Comparison of ENCODE assay signal across 30 cellular contexts in genomic region chr7:115888981-115889668, GRCh38.
"Had no signal": no experiment of that assay in that cellular context is flagged by ENCODE, and none has a peak within 500 bp of the region (broad histone marks: within the 10 kb centered on the region; RNA-seq: fewer than 3 reads in every experiment).

No MANE protein-coding gene starts in this region.

- H3K4me3 ChIP-seq: ovary, psoas muscle, skin epidermis, smooth muscle cell, spleen, suprapubic skin, testis, tibial artery, transverse colon, upper lobe of left lung, uterus had no signal

- H3K9me3 ChIP-seq: ovary, psoas muscle, suprapubic skin, testis, tibial artery, transverse colon, upper lobe of left lung, uterus had no signal

- H3K27me3 Mint-ChIP-seq: naive B cell; natural killer cell treated with Interleukin-12 subunit alpha and Interleukin-12 subunit beta and Interleukin-15 and Interleukin-18, amount 100 ng/mL, for 72 hours; progenitor cell of endocrine pancreas; stimulated activated naive CD8-positive, alpha-beta T cell treated with anti-CD3 and anti-CD28 coated beads, Interleukin-15, amount 100 ng/mL, for 72 hours had no signal

- H3K9ac ChIP-seq: parathyroid adenoma had no signal

- H3K27me3 ChIP-seq: ovary, spleen, suprapubic skin, testis, tibial artery, transverse colon, upper lobe of left lung, uterus had no signal

- H3K4me1 ChIP-seq: parathyroid adenoma, psoas muscle, spleen, suprapubic skin, testis, tibial artery, transverse colon, upper lobe of left lung, uterus had no signal

- H3K36me3 ChIP-seq: ovary, spleen, suprapubic skin, tibial artery, transverse colon, upper lobe of left lung, uterus had no signal

- H2AFZ ChIP-seq: parathyroid adenoma had no signal

- H3K4me2 ChIP-seq: smooth muscle cell had no signal

- DNase-seq: naive B cell; naive thymus-derived CD8-positive, alpha-beta T cell; nephron progenitor cell; occipital lobe; ovary; psoas muscle; right cardiac atrium; spleen; stimulated activated CD4-positive, alpha-beta T cell treated with anti-CD3 and anti-CD28 coated beads, Interleukin-12 subunit alpha, Interleukin-12 subunit beta, amount 100 ng/mL, for 4 hours; stimulated activated CD4-positive, alpha-beta T cell treated with anti-CD3 and anti-CD28 coated beads, Interleukin-1b, Interleukin-23, amount 100 ng/mL, for 48 hours; stimulated activated CD4-positive, alpha-beta T cell treated with anti-CD3 and anti-CD28 coated beads, Interleukin-4, amount 100 ng/mL, for 1 hour; stimulated activated CD4-positive, alpha-beta T cell treated with anti-CD3 and anti-CD28 coated beads, Interleukin-4, amount 100 ng/mL, for 4 hours; stimulated activated CD8-positive, alpha-beta memory T cell treated with anti-CD3 and anti-CD28 coated beads, Interleukin-4, amount 100 ng/mL, for 48 hours; stimulated activated naive CD4-positive, alpha-beta T cell; stimulated activated naive CD8-positive, alpha-beta T cell treated with anti-CD3 and anti-CD28 coated beads, Interleukin-15, amount 100 ng/mL, for 72 hours; stimulated activated naive CD8-positive, alpha-beta T cell treated with anti-CD3 and anti-CD28 coated beads, Interleukin-15, Interleukin-2, amounts not matched to agents 100 U/mL and 50 U/mL, for 24 hours; substantia nigra; testis; tibial artery; transverse colon; upper lobe of left lung; uterus had no signal

- H3K27ac Mint-ChIP-seq: naive B cell; natural killer cell treated with Interleukin-12 subunit alpha and Interleukin-12 subunit beta and Interleukin-15 and Interleukin-18, amount 100 ng/mL, for 72 hours; nephron progenitor cell; progenitor cell of endocrine pancreas; stimulated activated memory B cell treated with anti-CD40 and anti-IgM and Interleukin-4, amounts not matched to agents 10 μg/mL and 1 μg/mL and 100 μg/mL, for 72 hours; stimulated activated naive CD8-positive, alpha-beta T cell treated with anti-CD3 and anti-CD28 coated beads, Interleukin-15, amount 100 ng/mL, for 72 hours had no signal

- H3K79me2 ChIP-seq: parathyroid adenoma had no signal

- H3K36me3 Mint-ChIP-seq: naive B cell; naive thymus-derived CD8-positive, alpha-beta T cell; stimulated activated memory B cell treated with anti-CD40 and anti-IgM and Interleukin-4, amounts not matched to agents 10 μg/mL and 1 μg/mL and 100 μg/mL, for 72 hours had no signal

- H3K4me1 Mint-ChIP-seq: naive B cell; naive thymus-derived CD8-positive, alpha-beta T cell; nephron progenitor cell; stimulated activated memory B cell treated with anti-CD40 and anti-IgM and Interleukin-4, amounts not matched to agents 10 μg/mL and 1 μg/mL and 100 μg/mL, for 72 hours; stimulated activated naive CD8-positive, alpha-beta T cell treated with anti-CD3 and anti-CD28 coated beads, Interleukin-15, amount 100 ng/mL, for 72 hours had no signal

- H3K4me3 Mint-ChIP-seq: naive B cell; naive thymus-derived CD8-positive, alpha-beta T cell; natural killer cell treated with Interleukin-12 subunit alpha and Interleukin-12 subunit beta and Interleukin-15 and Interleukin-18, amount 100 ng/mL, for 72 hours; nephron progenitor cell; stimulated activated memory B cell treated with anti-CD40 and anti-IgM and Interleukin-4, amounts not matched to agents 10 μg/mL and 1 μg/mL and 100 μg/mL, for 72 hours; stimulated activated naive CD8-positive, alpha-beta T cell treated with anti-CD3 and anti-CD28 coated beads, Interleukin-15, amount 100 ng/mL, for 72 hours had no signal

- H3K27ac ChIP-seq: ovary, parathyroid adenoma, psoas muscle, skin epidermis, spleen, suprapubic skin, testis, tibial artery, transverse colon, upper lobe of left lung, uterus had no signal

- ATAC-seq: naive thymus-derived CD8-positive, alpha-beta T cell; natural killer cell treated with Interleukin-12 subunit alpha and Interleukin-12 subunit beta and Interleukin-15 and Interleukin-18, amount 100 ng/mL, for 72 hours; psoas muscle; right cardiac atrium; sciatic nerve; stimulated activated memory B cell treated with anti-CD40 and anti-IgM and Interleukin-4, amounts not matched to agents 10 μg/mL and 1 μg/mL and 100 μg/mL, for 72 hours; stimulated activated naive CD8-positive, alpha-beta T cell treated with anti-CD3 and anti-CD28 coated beads, Interleukin-15, amount 100 ng/mL, for 72 hours; stimulated activated naive CD8-positive, alpha-beta T cell treated with anti-CD3 and anti-CD28 coated beads, Interleukin-15, Interleukin-2, amounts not matched to agents 100 U/mL and 50 U/mL, for 24 hours had no signal
